ENCODE assay signal across 8 cellular contexts in the genomic region with DNA sequence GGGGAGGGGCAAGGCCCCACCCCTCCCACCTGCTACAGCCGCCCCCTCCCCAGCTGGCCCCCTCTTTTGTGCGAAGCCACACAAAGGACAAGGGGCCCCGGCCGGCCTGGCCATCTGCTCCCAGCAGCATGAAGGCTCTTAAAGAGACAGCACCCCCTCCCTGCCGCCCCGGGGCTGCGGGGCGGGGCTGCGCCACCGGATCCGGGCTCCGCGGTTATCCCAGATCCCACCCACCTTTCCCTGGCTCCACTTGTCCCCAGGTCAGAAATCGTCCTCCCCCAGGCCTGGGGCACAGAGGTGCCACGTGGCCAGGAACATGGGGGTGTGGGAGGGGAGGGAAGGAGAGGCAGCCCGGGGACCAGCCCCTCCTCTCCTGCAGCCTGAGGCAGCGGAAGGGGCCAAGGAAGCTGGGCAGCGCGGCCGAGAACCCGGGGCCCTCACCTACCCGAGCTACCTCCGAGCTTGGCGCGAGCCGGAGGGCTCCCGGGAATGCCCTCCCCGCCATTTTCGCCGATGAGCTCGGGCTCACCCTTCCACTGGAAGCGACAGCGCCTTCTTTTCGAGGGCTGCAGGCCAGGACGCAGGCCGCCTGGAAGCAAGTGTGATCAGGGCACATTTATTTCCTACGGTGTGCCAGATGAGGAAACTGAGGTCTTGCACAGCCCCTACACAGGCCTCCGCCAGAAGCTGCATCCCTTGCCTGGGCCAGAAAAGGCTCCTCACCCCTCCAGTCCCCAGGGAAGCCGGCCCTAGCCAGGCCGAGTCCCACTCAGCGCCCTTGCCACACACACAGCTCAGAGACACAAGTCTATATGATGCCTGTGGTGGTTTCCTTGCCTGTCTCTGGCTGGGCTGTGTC. TPM values are rescaled to one million over a fixed set of nuclear protein-coding genes. Genes with fewer than 3 reads are reported as not detected.
DNase-seq lines count a peak whose midpoint lies in the region; ATAC-seq and TF ChIP-seq lines count a peak whose summit lies in the region.

No MANE protein-coding gene starts in this region.

- no peaks in the 10 kb centered on the region for H3K79me2 ChIP-seq in OCI-LY3 (ENCODE audit: low read length)

- H3K27me3 ChIP-seq in OCI-LY3 (ENCODE audit: low read depth, low read length): peaks cover 28% of the 10 kb centered on the region

- peaks cover 27% of the 10 kb centered on the region for H3K27me3 Mint-ChIP-seq in activated T-helper 1 cell treated with anti-CD3 and anti-CD28 coated beads, Interleukin-12 subunit alpha, Interleukin-12 subunit beta, Interleukin-2, Interleukin-4 antibody, amounts not matched to agents 30 ng/mL and 10 ng/mL and 1 ng/mL, durations not matched to agents 14 hours and 24 hours and 36 hours (ENCODE audit: insufficient read depth)

- peak overlapping the region; percentile 100 for H3K4me2 ChIP-seq in OCI-LY3 (ENCODE audit: low read length)

- H3K4me1 ChIP-seq in OCI-LY3 (ENCODE audit: low read length): peaks cover 34% of the 10 kb centered on the region

- peak overlapping the region; percentile 45 for H3K27ac ChIP-seq in OCI-LY3 (ENCODE audit: low read length)

- no peaks in the 10 kb centered on the region for H3K9me3 Mint-ChIP-seq in activated T-helper 1 cell treated with anti-CD3 and anti-CD28 coated beads, Interleukin-12 subunit alpha, Interleukin-12 subunit beta, Interleukin-2, Interleukin-4 antibody, amounts not matched to agents 30 ng/mL and 10 ng/mL and 1 ng/mL, durations not matched to agents 14 hours and 24 hours and 36 hours

- H3K9ac ChIP-seq in OCI-LY3 (ENCODE audit: low read length): peak overlapping the region; percentile 85

- no peaks in the 10 kb centered on the region for H3K9me3 ChIP-seq in OCI-LY3 (ENCODE audit: insufficient read depth, low read length)

- no peaks in the 10 kb centered on the region for H4K20me1 ChIP-seq in OCI-LY3 (ENCODE audit: insufficient read depth, low read length)

- TF ChIP-seq CTCF in OCI-LY3 (IDR thresholded peaks at IDR 0.05; ENCODE audit: low read depth, low read length): no peak

- H3K4me3 ChIP-seq in OCI-LY3 (ENCODE audit: low read length): peak overlapping the region; percentile 89

- intact Hi-C loops in cardiac septum (cut with DNase I): loop anchor here (2.0 kb wide), 2 partner anchors 47 to 81 kb away; a partner anchor contains a TSS
- intact Hi-C loops in activated T-helper 1 cell treated with anti-CD3 and anti-CD28 coated beads, Interleukin-12 subunit alpha, Interleukin-12 subunit beta, Interleukin-2, Interleukin-4 antibody, amounts not matched to agents 30 ng/mL and 10 ng/mL and 1 ng/mL, durations not matched to agents 14 hours and 24 hours and 36 hours (cut with micrococcal nuclease): loop anchor here (2.0 kb wide), 1 partner anchor 19 kb away; a partner anchor contains a TSS

- peak overlapping the region; percentile 85 for H2AFZ ChIP-seq in OCI-LY3 (ENCODE audit: low read depth, low read length)

- no peaks in the 10 kb centered on the region for H3K36me3 ChIP-seq in OCI-LY3 (replicated peaks; ENCODE audit: low read depth, low read length)

- no peak overlapping the region for H3K4me3 Mint-ChIP-seq in activated T-helper 1 cell treated with anti-CD3 and anti-CD28 coated beads, Interleukin-12 subunit alpha, Interleukin-12 subunit beta, Interleukin-2, Interleukin-4 antibody, amounts not matched to agents 30 ng/mL and 10 ng/mL and 1 ng/mL, durations not matched to agents 14 hours and 24 hours and 36 hours

- no peaks in the 10 kb centered on the region for H3K36me3 Mint-ChIP-seq in activated T-helper 1 cell treated with anti-CD3 and anti-CD28 coated beads, Interleukin-12 subunit alpha, Interleukin-12 subunit beta, Interleukin-2, Interleukin-4 antibody, amounts not matched to agents 30 ng/mL and 10 ng/mL and 1 ng/mL, durations not matched to agents 14 hours and 24 hours and 36 hours (ENCODE audit: low read depth)

- ATAC-seq in HG02973 (IDR thresholded peaks at IDR 0.05; ENCODE audit: unreplicated experiment): no peak

- DNase-seq in DMS53 (lab: John Stamatoyannopoulos, UW): peak; percentile 89
- DNase-seq in cardiac septum (ENCODE audit: low spot score): peak; percentile 84
- peak; percentile 89 for DNase-seq in retina
- DNase-seq in activated T-helper 1 cell treated with anti-CD3 and anti-CD28 coated beads, Interleukin-12 subunit alpha, Interleukin-12 subunit beta, Interleukin-2, Interleukin-4 antibody, amounts not matched to agents 30 ng/mL and 10 ng/mL and 1 ng/mL, durations not matched to agents 14 hours and 24 hours and 36 hours (ENCODE audit: low spot score): no peak
- DNase-seq in NCI-H1436 (lab: John Stamatoyannopoulos, UW): no peak
- DNase-seq in NCI-H2196 (lab: John Stamatoyannopoulos, UW; ENCODE audit: unreplicated experiment): no peak

- H3K27ac Mint-ChIP-seq in activated T-helper 1 cell treated with anti-CD3 and anti-CD28 coated beads, Interleukin-12 subunit alpha, Interleukin-12 subunit beta, Interleukin-2, Interleukin-4 antibody, amounts not matched to agents 30 ng/mL and 10 ng/mL and 1 ng/mL, durations not matched to agents 14 hours and 24 hours and 36 hours: no peak overlapping the region

- H3K4me1 Mint-ChIP-seq in activated T-helper 1 cell treated with anti-CD3 and anti-CD28 coated beads, Interleukin-12 subunit alpha, Interleukin-12 subunit beta, Interleukin-2, Interleukin-4 antibody, amounts not matched to agents 30 ng/mL and 10 ng/mL and 1 ng/mL, durations not matched to agents 14 hours and 24 hours and 36 hours (ENCODE audit: low read depth): peaks cover 9% of the 10 kb centered on the region

RNA-seq across cellular contexts. Expression of a gene that starts 2.5 kb away (rescaled TPM):
- 4.8 TPM for total RNA-seq in cardiac septum
- 0.21 and 0.34 TPM in 2 replicates for total RNA-seq in activated T-helper 1 cell treated with anti-CD3 and anti-CD28 coated beads, Interleukin-12 subunit alpha, Interleukin-12 subunit beta, Interleukin-2, Interleukin-4 antibody, amounts not matched to agents 30 ng/mL and 10 ng/mL and 1 ng/mL, durations not matched to agents 14 hours and 24 hours and 36 hours

RNA-seq across cellular contexts. Expression of a gene that starts 19.3 kb away (rescaled TPM):
- total RNA-seq in cardiac septum: 19.2 TPM
- 25.3 and 31.6 TPM in 2 replicates for total RNA-seq in activated T-helper 1 cell treated with anti-CD3 and anti-CD28 coated beads, Interleukin-12 subunit alpha, Interleukin-12 subunit beta, Interleukin-2, Interleukin-4 antibody, amounts not matched to agents 30 ng/mL and 10 ng/mL and 1 ng/mL, durations not matched to agents 14 hours and 24 hours and 36 hours

RNA-seq across cellular contexts. Expression of a gene that starts 54.9 kb away (rescaled TPM):
- total RNA-seq in cardiac septum: 877 TPM
- 289 and 291 TPM in 2 replicates for total RNA-seq in activated T-helper 1 cell treated with anti-CD3 and anti-CD28 coated beads, Interleukin-12 subunit alpha, Interleukin-12 subunit beta, Interleukin-2, Interleukin-4 antibody, amounts not matched to agents 30 ng/mL and 10 ng/mL and 1 ng/mL, durations not matched to agents 14 hours and 24 hours and 36 hours

Comparison
In these comparisons a context has a peak if more than half of its experiments do, and no peak if none do; other contexts are left out.
1. DNase-seq: peak in DMS53 (single experiment), cardiac septum (single experiment) and retina (single experiment); none in activated T-helper 1 cell treated with anti-CD3 and anti-CD28 coated beads, Interleukin-12 subunit alpha, Interleukin-12 subunit beta, Interleukin-2, Interleukin-4 antibody, amounts not matched to agents 30 ng/mL and 10 ng/mL and 1 ng/mL, durations not matched to agents 14 hours and 24 hours and 36 hours (single experiment), NCI-H1436 (single experiment) and NCI-H2196 (single experiment).